18 cellular contexts compared by ENCODE assay signal in genomic region chr11:119689318-119689717, GRCh38.
"Had no signal": no experiment of that assay in that cellular context is flagged by ENCODE, and none has a peak within 500 bp of the region (broad histone marks: within the 10 kb centered on the region; RNA-seq: fewer than 3 reads in every experiment).

No MANE protein-coding gene starts in this region.

- H3K27me3 ChIP-seq: thyroid gland had no signal

- FAIRE-seq: astrocyte, urothelium cell line had no signal

- H3K9me3 ChIP-seq: lower lobe of right lung, thyroid gland had no signal

- H3K36me3 ChIP-seq: lower lobe of right lung, thyroid gland had no signal

- ATAC-seq: activated T-cell treated with anti-CD3 and anti-CD28 coated beads, Interleukin-2, amount 50 U/mL, for 72 hours; left cardiac atrium; natural killer cell treated with Interleukin-12 subunit alpha and Interleukin-12 subunit beta and Interleukin-15 and Interleukin-18, amount 100 ng/mL, for 72 hours; T-helper 17 cell had no signal

- H3K27ac ChIP-seq: lower lobe of right lung, thyroid gland had no signal

- DNase-seq: activated CD4-positive, alpha-beta T cell treated with anti-CD3 and anti-CD28 coated beads, Interleukin-2, amount 50 U/mL, for 4 hours; activated gamma-delta T cell; activated T-cell treated with anti-CD3 and anti-CD28 coated beads, Interleukin-2, amount 50 U/mL, for 72 hours; cerebellar nuclear complex; cortex of kidney; left cardiac atrium; lower lobe of right lung; occipital lobe; retina; stimulated activated CD4-positive, alpha-beta T cell treated with anti-CD3 and anti-CD28 coated beads, Interleukin-12 subunit alpha, Interleukin-12 subunit beta, amount 100 ng/mL, for 4 hours; stimulated activated CD4-positive, alpha-beta T cell treated with anti-CD3 and anti-CD28 coated beads, Interleukin-1b, Interleukin-23, amount 100 ng/mL, for 48 hours; stimulated activated CD8-positive, alpha-beta memory T cell treated with anti-CD3 and anti-CD28 coated beads, Interleukin-4, amount 100 ng/mL, for 48 hours; stimulated activated naive CD4-positive, alpha-beta T cell; T-helper 17 cell; thyroid gland had no signal

- H3K4me3 ChIP-seq: lower lobe of right lung, thyroid gland had no signal
